Comparison of ENCODE assay signal across 14 cellular contexts in the genomic region with DNA sequence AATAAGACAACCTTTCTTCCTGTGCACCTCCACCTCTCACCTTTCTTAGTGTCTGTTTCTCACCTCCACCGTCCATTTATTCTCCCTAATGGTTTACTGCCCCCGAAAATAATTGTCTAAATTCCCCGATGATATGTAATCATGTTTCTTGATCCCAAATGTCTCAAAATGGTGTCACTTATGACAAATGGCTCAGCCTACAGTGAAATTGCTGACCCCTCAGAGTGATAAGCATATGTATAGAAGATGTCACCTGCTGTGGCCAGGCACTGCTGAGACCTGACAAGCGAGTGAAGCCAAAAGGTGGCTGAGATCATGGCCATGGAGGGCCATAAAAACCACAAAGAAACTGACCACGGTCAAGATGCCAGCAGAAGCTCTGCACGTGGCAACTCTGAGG.
"Had no signal": no experiment of that assay in that cellular context is flagged by ENCODE, and none has a peak within 500 bp of the region (broad histone marks: within the 10 kb centered on the region; RNA-seq: fewer than 3 reads in every experiment).

No MANE protein-coding gene starts in this region.

- DNase-seq: activated CD8-positive, alpha-beta memory T cell treated with anti-CD3 and anti-CD28 coated beads for 24 hours; activated effector memory CD4-positive, alpha-beta T cell treated with Interleukin-2 at 50 U/mL for 16 hours; amniotic stem cell; cerebellar nuclear complex; dermis blood vessel endothelial cell; endodermal cell; erythroblast; hypothalamus; kidney glomerular epithelial cell; stimulated activated CD4-positive, alpha-beta T cell treated with anti-CD3 and anti-CD28 coated beads, Interleukin-4, amount 100 ng/mL, for 4 hours; substantia nigra; transverse colon had no signal

- H3K9me3 ChIP-seq: transverse colon had no signal

- H3K4me3 ChIP-seq: skin epidermis, transverse colon had no signal

- H3K36me3 ChIP-seq: transverse colon had no signal

- FAIRE-seq: TTC549 had no signal

- H3K4me1 ChIP-seq: transverse colon had no signal

- H3K27ac ChIP-seq: transverse colon had no signal

- H3K27me3 ChIP-seq: transverse colon had no signal
